In genomic region chr11:65383778-65384177, GRCh38 we compare ENCODE assay signal across 1 cellular context.
A peak's percentile ranks its signal among the peaks of the same experiment; 100 is the strongest.
TF ChIP-seq lines count a peak whose summit lies in the region.

No MANE protein-coding gene starts in this region.

TF ChIP-seq in HepG2, 621 proteins besides CTCF, POLR2A, EP300 and RAD21 (continued from another document and continues in another):
- TF ChIP-seq USF2 (IDR thresholded peaks at IDR 0.05; ENCODE audit: low read depth, low read length) (no peak), USF2 (CRISPR knock-in tag; IDR thresholded peaks at IDR 0.05; ENCODE audit: borderline replicate concordance) (no peak), ISL2 (CRISPR knock-in tag; IDR thresholded peaks at IDR 0.05) (no peak), PITX1 (CRISPR knock-in tag; IDR thresholded peaks at IDR 0.05) (peak; percentile 46; the same call in 1 of the 2 replicates), CENPBD1 (CRISPR knock-in tag; IDR thresholded peaks at IDR 0.05; ENCODE audit: borderline replicate concordance, low read depth) (no peak), ZBTB3 (CRISPR knock-in tag; IDR thresholded peaks at IDR 0.05; ENCODE audit: borderline replicate concordance, low read depth) (no peak), ZNF761 (CRISPR knock-in tag; conservative IDR thresholded peaks at IDR 0.05) (no peak), ZBTB7B (CRISPR knock-in tag; IDR thresholded peaks at IDR 0.05) (peak; percentile 81), FOXO4 (CRISPR knock-in tag; conservative IDR thresholded peaks at IDR 0.05) (no peak), ZNF644 (CRISPR knock-in tag; IDR thresholded peaks at IDR 0.05; ENCODE audit: low read depth) (peak; percentile 69; the same call in 1 of the 2 replicates), ZNF619 (CRISPR knock-in tag; IDR thresholded peaks at IDR 0.05) (no peak), ZNF879 (CRISPR knock-in tag; IDR thresholded peaks at IDR 0.05) (no peak), KAT7 (CRISPR knock-in tag; IDR thresholded peaks at IDR 0.05; ENCODE audit: borderline replicate concordance) (no peak), ZFP37 (CRISPR knock-in tag; IDR thresholded peaks at IDR 0.05; ENCODE audit: borderline replicate concordance) (no peak), GTF3A (CRISPR knock-in tag; conservative IDR thresholded peaks at IDR 0.05) (no peak), SP5 (CRISPR knock-in tag; IDR thresholded peaks at IDR 0.05; ENCODE audit: borderline replicate concordance, low read depth) (0 out of 2 replicates have a peak, but pooled peaks have one; percentile 26), MXD4 (CRISPR knock-in tag; IDR thresholded peaks at IDR 0.05) (no peak), GABPB1 (CRISPR knock-in tag; IDR thresholded peaks at IDR 0.05) (no peak; the same call in 1 of the 2 replicates), HNF1B (CRISPR knock-in tag; IDR thresholded peaks at IDR 0.05) (no peak), ZNF232 (CRISPR knock-in tag; IDR thresholded peaks at IDR 0.05; ENCODE audit: borderline replicate concordance) (no peak), CEBPB (IDR thresholded peaks at IDR 0.05; ENCODE audit: borderline replicate concordance, low read depth, low read length) (peak; percentile 91), KLF11 (CRISPR knock-in tag; IDR thresholded peaks at IDR 0.05) (no peak), ZC3H13 (CRISPR knock-in tag; IDR thresholded peaks at IDR 0.05) (no peak), ZNF552 (CRISPR knock-in tag; IDR thresholded peaks at IDR 0.05; ENCODE audit: borderline replicate concordance) (no peak), JDP2 (CRISPR knock-in tag; IDR thresholded peaks at IDR 0.05; ENCODE audit: borderline replicate concordance) (no peak), NKX3-1 (CRISPR knock-in tag; IDR thresholded peaks at IDR 0.05) (no peak), PHF21A (CRISPR knock-in tag; IDR thresholded peaks at IDR 0.05) (peak; percentile 44; the same call in 1 of the 2 replicates), MIER2 (CRISPR knock-in tag; IDR thresholded peaks at IDR 0.05) (no peak), JUND (CRISPR knock-in tag; IDR thresholded peaks at IDR 0.05) (no peak), U2AF2 (IDR thresholded peaks at IDR 0.05; ENCODE audit: low read depth, low read length) (no peak), ZNF607 (CRISPR knock-in tag; IDR thresholded peaks at IDR 0.05; ENCODE audit: borderline replicate concordance) (no peak), TSC22D2 (CRISPR knock-in tag; IDR thresholded peaks at IDR 0.05; ENCODE audit: borderline replicate concordance) (no peak), ZNF567 (CRISPR knock-in tag; IDR thresholded peaks at IDR 0.05; ENCODE audit: borderline replicate concordance) (no peak), SRSF4 (IDR thresholded peaks at IDR 0.05; ENCODE audit: low read depth, low read length, poor library complexity, severe bottlenecking) (no peak)
- TF ChIP-seq, protein P1, sequence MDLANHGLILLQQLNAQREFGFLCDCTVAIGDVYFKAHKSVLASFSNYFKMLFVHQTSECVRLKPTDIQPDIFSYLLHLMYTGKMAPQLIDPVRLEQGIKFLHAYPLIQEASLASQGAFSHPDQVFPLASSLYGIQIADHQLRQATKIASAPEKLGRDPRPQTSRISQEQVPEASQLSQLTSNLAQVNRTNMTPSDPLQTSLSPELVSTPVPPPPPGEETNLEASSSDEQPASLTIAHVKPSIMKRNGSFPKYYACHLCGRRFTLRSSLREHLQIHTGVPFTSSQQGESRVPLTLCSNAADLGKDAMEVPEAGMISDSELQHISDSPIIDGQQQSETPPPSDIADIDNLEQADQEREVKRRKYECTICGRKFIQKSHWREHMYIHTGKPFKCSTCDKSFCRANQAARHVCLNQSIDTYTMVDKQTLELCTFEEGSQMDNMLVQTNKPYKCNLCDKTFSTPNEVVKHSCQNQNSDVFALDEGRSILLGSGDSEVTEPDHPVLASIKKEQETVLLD (CRISPR knock-in tag; IDR thresholded peaks at IDR 0.05; ENCODE audit: low read depth): no peak
- TF ChIP-seq, protein P2, sequence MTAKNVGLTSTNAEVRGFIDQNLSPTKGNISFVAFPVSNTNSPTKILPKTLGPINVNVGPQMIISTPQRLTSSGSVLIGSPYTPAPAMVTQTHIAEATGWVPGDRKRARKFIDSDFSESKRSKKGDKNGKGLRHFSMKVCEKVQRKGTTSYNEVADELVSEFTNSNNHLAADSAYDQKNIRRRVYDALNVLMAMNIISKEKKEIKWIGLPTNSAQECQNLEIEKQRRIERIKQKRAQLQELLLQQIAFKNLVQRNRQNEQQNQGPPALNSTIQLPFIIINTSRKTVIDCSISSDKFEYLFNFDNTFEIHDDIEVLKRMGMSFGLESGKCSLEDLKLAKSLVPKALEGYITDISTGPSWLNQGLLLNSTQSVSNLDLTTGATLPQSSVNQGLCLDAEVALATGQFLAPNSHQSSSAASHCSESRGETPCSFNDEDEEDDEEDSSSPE (CRISPR knock-in tag; IDR thresholded peaks at IDR 0.05): no peak
- TF ChIP-seq, protein P3, sequence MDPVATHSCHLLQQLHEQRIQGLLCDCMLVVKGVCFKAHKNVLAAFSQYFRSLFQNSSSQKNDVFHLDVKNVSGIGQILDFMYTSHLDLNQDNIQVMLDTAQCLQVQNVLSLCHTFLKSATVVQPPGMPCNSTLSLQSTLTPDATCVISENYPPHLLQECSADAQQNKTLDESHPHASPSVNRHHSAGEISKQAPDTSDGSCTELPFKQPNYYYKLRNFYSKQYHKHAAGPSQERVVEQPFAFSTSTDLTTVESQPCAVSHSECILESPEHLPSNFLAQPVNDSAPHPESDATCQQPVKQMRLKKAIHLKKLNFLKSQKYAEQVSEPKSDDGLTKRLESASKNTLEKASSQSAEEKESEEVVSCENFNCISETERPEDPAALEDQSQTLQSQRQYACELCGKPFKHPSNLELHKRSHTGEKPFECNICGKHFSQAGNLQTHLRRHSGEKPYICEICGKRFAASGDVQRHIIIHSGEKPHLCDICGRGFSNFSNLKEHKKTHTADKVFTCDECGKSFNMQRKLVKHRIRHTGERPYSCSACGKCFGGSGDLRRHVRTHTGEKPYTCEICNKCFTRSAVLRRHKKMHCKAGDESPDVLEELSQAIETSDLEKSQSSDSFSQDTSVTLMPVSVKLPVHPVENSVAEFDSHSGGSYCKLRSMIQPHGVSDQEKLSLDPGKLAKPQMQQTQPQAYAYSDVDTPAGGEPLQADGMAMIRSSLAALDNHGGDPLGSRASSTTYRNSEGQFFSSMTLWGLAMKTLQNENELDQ (CRISPR knock-in tag; IDR thresholded peaks at IDR 0.05; ENCODE audit: borderline replicate concordance): no peak
- TF ChIP-seq, protein P4, sequence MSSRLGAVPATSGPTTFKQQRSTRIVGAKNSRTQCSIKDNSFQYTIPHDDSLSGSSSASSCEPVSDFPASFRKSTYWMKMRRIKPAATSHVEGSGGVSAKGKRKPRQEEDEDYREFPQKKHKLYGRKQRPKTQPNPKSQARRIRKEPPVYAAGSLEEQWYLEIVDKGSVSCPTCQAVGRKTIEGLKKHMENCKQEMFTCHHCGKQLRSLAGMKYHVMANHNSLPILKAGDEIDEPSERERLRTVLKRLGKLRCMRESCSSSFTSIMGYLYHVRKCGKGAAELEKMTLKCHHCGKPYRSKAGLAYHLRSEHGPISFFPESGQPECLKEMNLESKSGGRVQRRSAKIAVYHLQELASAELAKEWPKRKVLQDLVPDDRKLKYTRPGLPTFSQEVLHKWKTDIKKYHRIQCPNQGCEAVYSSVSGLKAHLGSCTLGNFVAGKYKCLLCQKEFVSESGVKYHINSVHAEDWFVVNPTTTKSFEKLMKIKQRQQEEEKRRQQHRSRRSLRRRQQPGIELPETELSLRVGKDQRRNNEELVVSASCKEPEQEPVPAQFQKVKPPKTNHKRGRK (CRISPR knock-in tag; IDR thresholded peaks at IDR 0.05): no peak
- TF ChIP-seq, protein P5, sequence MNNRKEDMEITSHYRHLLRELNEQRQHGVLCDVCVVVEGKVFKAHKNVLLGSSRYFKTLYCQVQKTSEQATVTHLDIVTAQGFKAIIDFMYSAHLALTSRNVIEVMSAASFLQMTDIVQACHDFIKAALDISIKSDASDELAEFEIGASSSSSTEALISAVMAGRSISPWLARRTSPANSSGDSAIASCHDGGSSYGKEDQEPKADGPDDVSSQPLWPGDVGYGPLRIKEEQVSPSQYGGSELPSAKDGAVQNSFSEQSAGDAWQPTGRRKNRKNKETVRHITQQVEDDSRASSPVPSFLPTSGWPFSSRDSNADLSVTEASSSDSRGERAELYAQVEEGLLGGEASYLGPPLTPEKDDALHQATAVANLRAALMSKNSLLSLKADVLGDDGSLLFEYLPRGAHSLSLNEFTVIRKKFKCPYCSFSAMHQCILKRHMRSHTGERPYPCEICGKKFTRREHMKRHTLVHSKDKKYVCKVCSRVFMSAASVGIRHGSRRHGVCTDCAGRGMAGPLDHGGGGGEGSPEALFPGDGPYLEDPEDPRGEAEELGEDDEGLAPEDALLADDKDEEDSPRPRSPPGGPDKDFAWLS (CRISPR knock-in tag; IDR thresholded peaks at IDR 0.05; ENCODE audit: borderline replicate concordance): no peak
- TF ChIP-seq, protein P6, sequence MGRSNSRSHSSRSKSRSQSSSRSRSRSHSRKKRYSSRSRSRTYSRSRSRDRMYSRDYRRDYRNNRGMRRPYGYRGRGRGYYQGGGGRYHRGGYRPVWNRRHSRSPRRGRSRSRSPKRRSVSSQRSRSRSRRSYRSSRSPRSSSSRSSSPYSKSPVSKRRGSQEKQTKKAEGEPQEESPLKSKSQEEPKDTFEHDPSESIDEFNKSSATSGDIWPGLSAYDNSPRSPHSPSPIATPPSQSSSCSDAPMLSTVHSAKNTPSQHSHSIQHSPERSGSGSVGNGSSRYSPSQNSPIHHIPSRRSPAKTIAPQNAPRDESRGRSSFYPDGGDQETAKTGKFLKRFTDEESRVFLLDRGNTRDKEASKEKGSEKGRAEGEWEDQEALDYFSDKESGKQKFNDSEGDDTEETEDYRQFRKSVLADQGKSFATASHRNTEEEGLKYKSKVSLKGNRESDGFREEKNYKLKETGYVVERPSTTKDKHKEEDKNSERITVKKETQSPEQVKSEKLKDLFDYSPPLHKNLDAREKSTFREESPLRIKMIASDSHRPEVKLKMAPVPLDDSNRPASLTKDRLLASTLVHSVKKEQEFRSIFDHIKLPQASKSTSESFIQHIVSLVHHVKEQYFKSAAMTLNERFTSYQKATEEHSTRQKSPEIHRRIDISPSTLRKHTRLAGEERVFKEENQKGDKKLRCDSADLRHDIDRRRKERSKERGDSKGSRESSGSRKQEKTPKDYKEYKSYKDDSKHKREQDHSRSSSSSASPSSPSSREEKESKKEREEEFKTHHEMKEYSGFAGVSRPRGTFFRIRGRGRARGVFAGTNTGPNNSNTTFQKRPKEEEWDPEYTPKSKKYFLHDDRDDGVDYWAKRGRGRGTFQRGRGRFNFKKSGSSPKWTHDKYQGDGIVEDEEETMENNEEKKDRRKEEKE (IDR thresholded peaks at IDR 0.05): no peak
